In the genomic region with DNA sequence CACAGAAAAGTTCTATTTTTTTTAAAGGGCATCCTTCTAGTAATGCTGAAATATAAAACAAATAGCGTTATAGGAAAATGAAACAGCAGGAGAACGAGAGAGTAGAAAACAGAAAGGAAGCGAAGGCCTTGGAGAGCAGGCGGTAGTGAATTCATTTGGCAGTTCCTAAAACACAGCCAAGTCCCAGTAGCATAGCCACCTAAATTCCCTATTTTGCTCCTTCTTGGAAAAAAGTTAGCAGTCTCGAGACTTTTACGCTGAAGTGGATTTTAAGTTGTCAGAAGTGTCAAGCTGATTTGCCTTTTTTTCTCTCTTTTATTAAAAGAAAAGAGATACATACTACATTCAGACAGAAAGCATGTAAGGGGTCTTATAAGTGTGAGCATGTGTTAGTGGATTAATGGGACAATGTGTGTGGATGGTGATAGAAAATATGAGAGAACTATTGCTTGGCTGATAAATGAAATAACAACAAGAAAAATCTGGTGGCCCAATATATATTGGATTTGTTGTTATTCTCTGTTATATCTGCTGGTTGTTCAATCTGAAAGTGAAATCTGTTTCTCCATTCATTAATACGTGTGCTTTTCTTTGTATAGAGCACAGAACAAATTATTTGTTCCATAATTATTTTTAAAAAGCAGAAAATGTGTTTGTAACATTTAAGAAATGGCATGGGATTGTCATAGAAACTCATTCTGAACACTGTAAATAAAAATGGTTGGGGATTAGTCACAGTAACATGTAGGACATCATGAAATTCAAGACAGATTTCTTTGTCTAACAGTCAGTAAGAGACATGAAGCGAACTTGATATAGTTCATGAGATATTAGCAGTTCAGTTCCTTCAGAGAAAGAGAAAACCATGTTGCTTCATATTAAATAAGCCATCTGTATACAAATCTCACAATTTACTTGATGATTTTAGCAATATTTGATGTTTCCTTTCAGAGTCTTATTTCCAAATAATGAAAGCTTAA, we compare ENCODE assay signal across 12 cellular contexts. TPM values are rescaled to one million over a fixed set of nuclear protein-coding genes. Genes with fewer than 3 reads are reported as not detected.
DNase-seq lines count a peak whose midpoint lies in the region; ATAC-seq, FAIRE-seq and TF ChIP-seq lines count a peak whose summit lies in the region.
"Had no signal": no experiment of that assay in that cellular context is flagged by ENCODE, and none has a peak within 500 bp of the region (broad histone marks: within the 10 kb centered on the region; RNA-seq: fewer than 3 reads in every experiment).

No MANE protein-coding gene starts in this region.

- intact Hi-C loops in HepG2 (cut with micrococcal nuclease; ENCODE audit: unreplicated experiment): no loop called here
- intact Hi-C loops in activated CD8-positive, alpha-beta T cell treated with anti-CD3 and anti-CD28 coated beads for 36 hours (cut with micrococcal nuclease): no loop called here

- H3F3A ChIP-seq in Loucy (ENCODE audit: low read depth): no peaks in the 10 kb centered on the region

- peak overlapping the region; percentile 8; the same call in 1 of the 2 replicates for H2AFZ ChIP-seq in Loucy (ENCODE audit: low read length)
- no peak overlapping the region for H2AFZ ChIP-seq in HepG2 (ENCODE audit: low read length)

- POLR2A ChIA-PET in HepG2 (lab: Yijun Ruan, JAX): no interaction called here
- POLR2A ChIA-PET in activated CD8-positive, alpha-beta T cell treated with anti-CD3 and anti-CD28 coated beads for 36 hours (lab: Charles Lee): interaction anchor here (0.6 kb wide), 1 partner anchor 26 kb away, joined by 4 read pairs; no protein-coding TSS in a partner anchor

- H3K9me3 Mint-ChIP-seq in activated CD8-positive, alpha-beta T cell treated with anti-CD3 and anti-CD28 coated beads for 36 hours: no peaks in the 10 kb centered on the region
- H3K9me3 Mint-ChIP-seq: CD8-positive, alpha-beta T cell; nephron progenitor cell had no signal

- no peak overlapping the region for H3K4me3 Mint-ChIP-seq in activated CD8-positive, alpha-beta T cell treated with anti-CD3 and anti-CD28 coated beads for 36 hours
- H3K4me3 Mint-ChIP-seq: CD8-positive, alpha-beta T cell; nephron progenitor cell had no signal

- no peaks in the 10 kb centered on the region for H3K36me3 Mint-ChIP-seq in activated CD8-positive, alpha-beta T cell treated with anti-CD3 and anti-CD28 coated beads for 36 hours (ENCODE audit: low read depth)
- H3K36me3 Mint-ChIP-seq: CD8-positive, alpha-beta T cell had no signal

- H4K20me1 ChIP-seq in Loucy (ENCODE audit: insufficient read depth, low read length, poor library complexity, severe bottlenecking): no peaks in the 10 kb centered on the region
- H4K20me1 ChIP-seq in HepG2 (ENCODE audit: insufficient read depth, low read length): peaks cover 4% of the 10 kb centered on the region

- H3K4me1 Mint-ChIP-seq in activated CD8-positive, alpha-beta T cell treated with anti-CD3 and anti-CD28 coated beads for 36 hours (ENCODE audit: low read depth): peaks cover 15% of the 10 kb centered on the region
- H3K4me1 Mint-ChIP-seq: nephron progenitor cell had no signal

- no peaks in the 10 kb centered on the region for H3K36me3 ChIP-seq in Loucy (ENCODE audit: insufficient read depth, low read length)
- peaks cover 0 to 3% of the 10 kb centered on the region in 2 experiments; a peak in 2 of 5 replicates for H3K36me3 ChIP-seq in HepG2 (replicated peaks in 1 of 2; ENCODE audit: control insufficient read depth in 1 of 2, insufficient read depth in 2 of 2, low read length in 2 of 2)

- no peak overlapping the region for H3K4me2 ChIP-seq in Loucy (ENCODE audit: low read depth, low read length, poor library complexity, severe bottlenecking)
- H3K4me2 ChIP-seq in HepG2 (ENCODE audit: low read depth, low read length): no peak overlapping the region

- no peak overlapping the region for H3K27ac Mint-ChIP-seq in activated CD8-positive, alpha-beta T cell treated with anti-CD3 and anti-CD28 coated beads for 36 hours
- H3K27ac Mint-ChIP-seq: CD8-positive, alpha-beta T cell; nephron progenitor cell had no signal

- H3K9me2 ChIP-seq in Loucy (replicated peaks; ENCODE audit: low read depth, low read length): no peaks in the 10 kb centered on the region

- H3K4me3 ChIP-seq in Loucy (ENCODE audit: low read length, poor library complexity, severe bottlenecking): no peak overlapping the region
- peak overlapping the region; percentile 53 for H3K4me3 ChIP-seq in coronary artery
- no peak overlapping the region for H3K4me3 ChIP-seq in HepG2 (replicated peaks in 1 of 3; ENCODE audit: insufficient read depth in 1 of 3, low read depth in 2 of 3, low read length in 3 of 3)

- no peak for ATAC-seq in HepG2
- ATAC-seq in HG02970 (IDR thresholded peaks at IDR 0.05; ENCODE audit: low FRiP score, unreplicated experiment): no peak
- ATAC-seq in GM18502 (IDR thresholded peaks at IDR 0.05; ENCODE audit: poor library complexity, unreplicated experiment): no peak
- no peak for ATAC-seq in activated CD8-positive, alpha-beta T cell treated with anti-CD3 and anti-CD28 coated beads for 36 hours
- ATAC-seq: CD8-positive, alpha-beta T cell had no signal

- peaks cover 18% of the 10 kb centered on the region for H3K4me1 ChIP-seq in Loucy (ENCODE audit: insufficient read depth, low read length, poor library complexity, severe bottlenecking)
- peaks cover 49% of the 10 kb centered on the region for H3K4me1 ChIP-seq in HepG2 (ENCODE audit: insufficient read depth, low read length)

- DNase-seq in coronary artery (ENCODE audit: low spot score) (no peak), HepG2 (ENCODE audit: low spot score) (no peak), superior temporal gyrus (ENCODE audit: extremely low spot score) (peak; percentile 76)
- DNase-seq in activated CD8-positive, alpha-beta T cell treated with anti-CD3 and anti-CD28 coated beads for 36 hours: no peak
- DNase-seq in activated CD4-positive, alpha-beta T cell treated with anti-CD3 and anti-CD28 coated beads for 48 hours: no peak
- DNase-seq: CD8-positive, alpha-beta T cell; NCI-H1105 treated with DMSO at 0.1 percent for 48 hours; NCI-H524 treated with DMSO at 0.1 percent for 48 hours; nephron progenitor cell had no signal

- BruUV-seq in HepG2 (replicated peaks; lab: Mats Ljungman, UMichigan): no TSS peak

- no peaks in the 10 kb centered on the region for H3K27me3 Mint-ChIP-seq in activated CD8-positive, alpha-beta T cell treated with anti-CD3 and anti-CD28 coated beads for 36 hours

- peak overlapping the region in 1 of 2 donors; percentile 64 for H3K27ac ChIP-seq in coronary artery
- peak overlapping the region; percentile 14 for H3K27ac ChIP-seq in HepG2 (ENCODE audit: extremely low read length, insufficient read depth, low read length)

- no peak for TF ChIP-seq RAD21 in HepG2 (CRISPR knock-in tag; IDR thresholded peaks at IDR 0.05)

- no peak for FAIRE-seq in HepG2 (lab: Jason Lieb, UNC)

- CTCF ChIA-PET in HepG2 (lab: Yijun Ruan, JAX; ENCODE audit: low intra/inter-chr PET ratio, low total read pairs): no interaction called here
- CTCF ChIA-PET in activated CD8-positive, alpha-beta T cell treated with anti-CD3 and anti-CD28 coated beads for 36 hours (lab: Charles Lee): interaction anchor here (1.3 kb wide), 1 partner anchor 16 kb away, joined by 3 read pairs; no protein-coding TSS in a partner anchor

- H3K79me2 ChIP-seq in Loucy (ENCODE audit: insufficient read depth, low read length) (no peaks in the 10 kb centered on the region), HepG2 (ENCODE audit: insufficient read depth, low read length) (peaks cover 99% of the 10 kb centered on the region)

- WGBS in HepG2 (ENCODE audit: low lambda C conversion rate): 97% methylated on average over 8 of the region's 8 CpGs

- no peaks in the 10 kb centered on the region for H3K27me3 ChIP-seq in Loucy (ENCODE audit: insufficient read depth, low read length, poor library complexity, severe bottlenecking)
- H3K27me3 ChIP-seq in HepG2 (ENCODE audit: control insufficient read depth in 1 of 2, insufficient read depth in 2 of 2, low read length in 2 of 2): no peaks in the 10 kb centered on the region

- TF ChIP-seq CTCF in Loucy (conservative IDR thresholded peaks at IDR 0.05; ENCODE audit: low read length) (no peak), coronary artery (IDR thresholded peaks at IDR 0.05) (no peak), HepG2 (CRISPR knock-in tag; IDR thresholded peaks at IDR 0.05) (no peak)
- no peak for TF ChIP-seq CTCF in activated CD8-positive, alpha-beta T cell treated with anti-CD3 and anti-CD28 coated beads for 36 hours (IDR thresholded peaks at IDR 0.05)

- no peaks in the 10 kb centered on the region for H3K9me3 ChIP-seq in Loucy (ENCODE audit: insufficient read depth, low read depth, low read length)
- H3K9me3 ChIP-seq in HepG2 (ENCODE audit: low read length): no peaks in the 10 kb centered on the region

- H3K9ac ChIP-seq in Loucy (ENCODE audit: low read depth, low read length, poor library complexity, severe bottlenecking) (no peak overlapping the region), HepG2 (ENCODE audit: insufficient read depth, low read depth, low read length) (no peak overlapping the region)

- TF ChIP-seq POLR2A in HepG2 (IDR thresholded peaks at IDR 0.05; ENCODE audit: insufficient read depth in 1 of 2, low read depth in 2 of 2, low read length in 2 of 2): no peak

- in situ Hi-C loops in HepG2 (cut with HindIII; ENCODE audit: extremely low pct_ligation_motif_present, low pct_unique_long_range_greater_than_20kb): no loop called here

- TF ChIP-seq EP300 in HepG2 (IDR thresholded peaks at IDR 0.05; ENCODE audit: low read depth in 2 of 2, low read length in 2 of 2) (no peak), HepG2 (CRISPR knock-in tag; IDR thresholded peaks at IDR 0.05; ENCODE audit: borderline replicate concordance) (no peak)

RNA-seq across cellular contexts. Expression of a gene that starts 19.4 kb away (rescaled TPM):
- 14.8 and 28.5 TPM in 2 replicates for total RNA-seq in HepG2 (2016; rRNA removed; fragmentation: Illumina TruSeq; extraction: Trizol)
- 8.1 and 8.4 TPM in 2 replicates for total RNA-seq in HepG2 (2016; cell fraction: cytosol; rRNA removed; fragmentation: Illumina TruSeq; extraction: Trizol; ENCODE audit: low read depth)
- total RNA-seq in HepG2 (2016; cell fraction: insoluble cytoplasmic fraction; rRNA removed; fragmentation: Illumina TruSeq; extraction: Trizol): 11.5 and 25.9 TPM in 2 replicates
- 7.4 and 7.5 TPM in 2 replicates for total RNA-seq in HepG2 (2016; cell fraction: membrane; rRNA removed; fragmentation: Illumina TruSeq; extraction: Trizol)
- total RNA-seq in HepG2 (2016; cell fraction: nucleus; rRNA removed; fragmentation: Illumina TruSeq; extraction: Trizol): 110 and 115 TPM in 2 replicates
- 14.1 and 14.7 TPM in 2 replicates for polyA plus RNA-seq in HepG2 (2011; rRNA removed)
- polyA plus RNA-seq in HepG2 (2011; cell fraction: cytosol; rRNA removed): 11.0 and 12.6 TPM in 2 replicates
- 20.1 and 25.7 TPM in 2 replicates for polyA plus RNA-seq in HepG2 (2011; cell fraction: nucleus; rRNA removed)
- 4.5 and 5.7 TPM in 2 replicates for polyA plus RNA-seq in HepG2 (2012)
- 0.64 and 0.71 TPM in 2 replicates for polyA plus RNA-seq in HepG2 (2016; cell fraction: cytosol; fragmentation: Illumina TruSeq; extraction: Trizol; ENCODE audit: low read depth)
- 11.5 and 13.5 TPM in 2 replicates for polyA plus RNA-seq in HepG2 (2016; cell fraction: insoluble cytoplasmic fraction; fragmentation: Illumina TruSeq; extraction: Trizol; ENCODE audit: low read depth)
- 3.0 and 3.1 TPM in 2 replicates for polyA plus RNA-seq in HepG2 (2016; cell fraction: membrane; fragmentation: Illumina TruSeq; extraction: Trizol; ENCODE audit: low read depth)
- polyA plus RNA-seq in HepG2 (2016; cell fraction: nucleus; fragmentation: Illumina TruSeq; extraction: Trizol; ENCODE audit: insufficient read depth, low read depth): 15.9 and 21.9 TPM in 2 replicates
- polyA minus RNA-seq in HepG2 (2011; rRNA and poly(A)+ RNA removed; ENCODE audit: low replicate concordance): 62.5 and 117 TPM in 2 replicates
- polyA minus RNA-seq in HepG2 (2011; cell fraction: cytosol; rRNA and poly(A)+ RNA removed): 18.3 and 19.2 TPM in 2 replicates
- 167 and 202 TPM in 2 replicates for polyA minus RNA-seq in HepG2 (2011; cell fraction: nucleus; rRNA and poly(A)+ RNA removed)
- total RNA-seq in activated CD8-positive, alpha-beta T cell treated with anti-CD3 and anti-CD28 coated beads for 36 hours: 1 to 10 TPM; 1.9 to 2.4 TPM
